ENCODE assay signal across 8 cellular contexts in genomic region chr2:46062637-46063412, GRCh38.
A peak's percentile ranks its signal among the peaks of the same experiment; 100 is the strongest.
DNase-seq lines count a peak whose midpoint lies in the region; ATAC-seq and TF ChIP-seq lines count a peak whose summit lies in the region.

No MANE protein-coding gene starts in this region.

- H3K27ac ChIP-seq in lung (ENCODE audit: low read depth in 1 of 2, low read length in 1 of 2) = peak overlapping the region; percentile 44 to 84

- no peaks in the 10 kb centered on the region for H3K27me3 ChIP-seq in lung (ENCODE audit: control insufficient read depth, insufficient read depth)

- H3K9me3 ChIP-seq in lung (ENCODE audit: control insufficient read depth in 2 of 2, insufficient read depth in 1 of 2, low read length in 1 of 2) = no peaks in the 10 kb centered on the region

- H3K4me3 ChIP-seq in lung = no peak overlapping the region

- CTCF ChIA-PET in HEK293T (lab: Yijun Ruan, JAX) = interaction anchor here (0.5 to 1.5 kb wide), 11 partner anchors 11 to 1047 kb away, joined by 3 to 7 read pairs (median 3); partner anchors contain the start of gene EPAS1

- H3K4me1 ChIP-seq in lung (ENCODE audit: control insufficient read depth in 2 of 2, insufficient read depth in 2 of 2, low read length in 2 of 2) = peaks cover 5 to 12% of the 10 kb centered on the region in 2 donors

- peak; percentile 83 for DNase-seq in Ammon's horn (ENCODE audit: low spot score)
- peak; percentile 78 for DNase-seq in HEK293T (ENCODE audit: extremely low spot score)
- DNase-seq in NCI-H748 (lab: John Stamatoyannopoulos, UW; ENCODE audit: unreplicated experiment) = peak; percentile 66
- peak; percentile 62 for DNase-seq in activated CD4-positive, alpha-beta T cell treated with anti-CD3 and anti-CD28 coated beads, Interleukin-2, amount 50 U/mL, for 4 hours
- peak; percentile 81 for DNase-seq in ecto neural progenitor cell (ENCODE audit: low spot score)
- peak; percentile 80 for DNase-seq in lung (ENCODE audit: low spot score)
- peak; percentile 30 for DNase-seq in stimulated activated CD8-positive, alpha-beta memory T cell treated with anti-CD3 and anti-CD28 coated beads, Interleukin-12 subunit alpha, Interleukin-12 subunit beta, amount 100 ng/mL, for 24 hours (ENCODE audit: extremely low read depth)

- POLR2A ChIA-PET in HEK293T (lab: Yijun Ruan, JAX) = no interaction called here

- peak; percentile 71 for TF ChIP-seq CTCF in lung (IDR thresholded peaks at IDR 0.05; ENCODE audit: control extremely low read depth, extremely low read depth)

- peak; percentile 85 for ATAC-seq in lung (ENCODE audit: insufficient read depth, low FRiP score)
- no peak for ATAC-seq in GM21737 (IDR thresholded peaks at IDR 0.05; ENCODE audit: unreplicated experiment)

- peaks cover 0 to 1% of the 10 kb centered on the region in 2 donors for H3K36me3 ChIP-seq in lung (ENCODE audit: control insufficient read depth in 2 of 2, insufficient read depth in 2 of 2, low read length in 2 of 2)

- 49 to 61% methylated on average over 15 of the region's 15 CpGs for WGBS in lung, 2 donors

TF ChIP-seq in HEK293T, 16 proteins besides CTCF, POLR2A, EP300 and RAD21:
- TF ChIP-seq CTBP1 (IDR thresholded peaks at IDR 0.05; ENCODE audit: borderline replicate concordance) (no peak), ELF4 (IDR thresholded peaks at IDR 0.05) (no peak), HDGF (IDR thresholded peaks at IDR 0.05; ENCODE audit: borderline replicate concordance) (no peak), TARDBP (IDR thresholded peaks at IDR 0.05) (no peak), FOXA1 (IDR thresholded peaks at IDR 0.05) (no peak), BHLHE40 (IDR thresholded peaks at IDR 0.05; ENCODE audit: borderline replicate concordance) (no peak), ZNF384 (IDR thresholded peaks at IDR 0.05) (no peak)
- TF ChIP-seq, protein P1, sequence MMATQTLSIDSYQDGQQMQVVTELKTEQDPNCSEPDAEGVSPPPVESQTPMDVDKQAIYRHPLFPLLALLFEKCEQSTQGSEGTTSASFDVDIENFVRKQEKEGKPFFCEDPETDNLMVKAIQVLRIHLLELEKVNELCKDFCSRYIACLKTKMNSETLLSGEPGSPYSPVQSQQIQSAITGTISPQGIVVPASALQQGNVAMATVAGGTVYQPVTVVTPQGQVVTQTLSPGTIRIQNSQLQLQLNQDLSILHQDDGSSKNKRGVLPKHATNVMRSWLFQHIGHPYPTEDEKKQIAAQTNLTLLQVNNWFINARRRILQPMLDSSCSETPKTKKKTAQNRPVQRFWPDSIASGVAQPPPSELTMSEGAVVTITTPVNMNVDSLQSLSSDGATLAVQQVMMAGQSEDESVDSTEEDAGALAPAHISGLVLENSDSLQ (IDR thresholded peaks at IDR 0.05) = no peak

Comparison
In these comparisons a context has a peak if more than half of its experiments do, and no peak if none do; other contexts are left out.
1. DNase-seq: peak in every context shown above with its lines; median percentile 83 in Ammon's horn; 81 in ecto neural progenitor cell; 80 in lung; 78 in HEK293T; 66 in NCI-H748; 62 in activated CD4-positive, alpha-beta T cell treated with anti-CD3 and anti-CD28 coated beads, Interleukin-2, amount 50 U/mL, for 4 hours; 30 in stimulated activated CD8-positive, alpha-beta memory T cell treated with anti-CD3 and anti-CD28 coated beads, Interleukin-12 subunit alpha, Interleukin-12 subunit beta, amount 100 ng/mL, for 24 hours.